ENCODE assay signal across 19 cellular contexts in genomic region chr6:22030730-22031619, GRCh38.
DNase-seq lines count a peak whose midpoint lies in the region; ATAC-seq and TF ChIP-seq lines count a peak whose summit lies in the region.
"Had no signal": no experiment of that assay in that cellular context is flagged by ENCODE, and none has a peak within 500 bp of the region (broad histone marks: within the 10 kb centered on the region; RNA-seq: fewer than 3 reads in every experiment).

No MANE protein-coding gene starts in this region.

- peak overlapping the region; percentile 100 for H3K27ac ChIP-seq in KOPT-K1 (ENCODE audit: low read depth, low read length, poor library complexity, severe bottlenecking)
- H3K27ac ChIP-seq: Peyer's patch, SJSA1 had no signal

- H3K27me3 Mint-ChIP-seq in WTC11 (ENCODE audit: low read depth): no peaks in the 10 kb centered on the region

- no peaks in the 10 kb centered on the region for H3K9me3 ChIP-seq in KOPT-K1 (ENCODE audit: insufficient read depth, low read length, poor library complexity, severe bottlenecking)
- H3K9me3 ChIP-seq: Peyer's patch, SJSA1 had no signal

- no peak overlapping the region for H3K4me3 ChIP-seq in fibroblast of pulmonary artery (replicated peaks; ENCODE audit: low read depth, low read length)
- H3K4me3 ChIP-seq: GM23338, Peyer's patch, SJSA1 had no signal

- H3K36me3 ChIP-seq in KOPT-K1 (ENCODE audit: insufficient read depth, low read length): peaks cover 54% of the 10 kb centered on the region
- H3K36me3 ChIP-seq: Peyer's patch, SJSA1 had no signal

- CTCF ChIA-PET in WTC11 (lab: Charles Lee): no interaction called here

- peaks cover 33% of the 10 kb centered on the region for H3K4me1 Mint-ChIP-seq in WTC11

- H3K4me3 Mint-ChIP-seq in WTC11: no peak overlapping the region
- H3K4me3 Mint-ChIP-seq: CD8-positive, alpha-beta T cell; GM23338 had no signal

- DNase-seq in WTC11 (ENCODE audit: low spot score): no peak
- DNase-seq in fibroblast of pulmonary artery (ENCODE audit: low read depth): peak; percentile 24
- DNase-seq in activated naive CD4-positive, alpha-beta T cell treated with Interleukin-2 at 50 U/mL for 16 hours: no peak
- DNase-seq in activated CD8-positive, alpha-beta memory T cell treated with anti-CD3 and anti-CD28 coated beads, Interleukin-2, amount 50 U/mL, for 48 hours: no peak
- no peak for DNase-seq in activated CD4-positive, alpha-beta T cell treated with anti-CD3 and anti-CD28 coated beads, Interleukin-2, amount 50 U/mL, for 1 hour
- DNase-seq: CD8-positive, alpha-beta T cell; HCEC 1CT; Karpas-422; NCI-H1092 treated with DMSO at 0.1 percent for 48 hours; NCI-H1436 treated with DMSO at 0.1 percent for 48 hours; NCI-H1930; NCI-H2227 treated with DMSO at 0.1 percent for 48 hours; NCI-H510A; NCI-H748 treated with DMSO at 0.1 percent for 48 hours; Peyer's patch had no signal

- POLR2A ChIA-PET in WTC11 (lab: Charles Lee): no interaction called here

- no peak for TF ChIP-seq CTCF in WTC11 (IDR thresholded peaks at IDR 0.05)
- TF ChIP-seq CTCF in fibroblast of pulmonary artery (IDR thresholded peaks at IDR 0.05; ENCODE audit: low read length, missing control alignments): no peak

- H3K27ac Mint-ChIP-seq in WTC11: peak overlapping the region; percentile 25; the same call in 1 of the 2 replicates
- H3K27ac Mint-ChIP-seq: CD8-positive, alpha-beta T cell; GM23338 had no signal

- peaks cover 17% of the 10 kb centered on the region for H3K36me3 Mint-ChIP-seq in WTC11
- H3K36me3 Mint-ChIP-seq: CD8-positive, alpha-beta T cell had no signal

- H3K9me3 Mint-ChIP-seq in WTC11: peaks cover 9% of the 10 kb centered on the region
- H3K9me3 Mint-ChIP-seq: CD8-positive, alpha-beta T cell; GM23338 had no signal

- ATAC-seq in WTC11: no peak
- ATAC-seq in GM19324 (IDR thresholded peaks at IDR 0.05; ENCODE audit: low FRiP score, unreplicated experiment): no peak
- ATAC-seq: CD8-positive, alpha-beta T cell; GM23338 had no signal

TF ChIP-seq in WTC11, 78 proteins besides CTCF, POLR2A, EP300 and RAD21:
- no peak for TF ChIP-seq NFATC4 (CRISPR knock-in tag; IDR thresholded peaks at IDR 0.05)
- TF ChIP-seq, protein P1, sequence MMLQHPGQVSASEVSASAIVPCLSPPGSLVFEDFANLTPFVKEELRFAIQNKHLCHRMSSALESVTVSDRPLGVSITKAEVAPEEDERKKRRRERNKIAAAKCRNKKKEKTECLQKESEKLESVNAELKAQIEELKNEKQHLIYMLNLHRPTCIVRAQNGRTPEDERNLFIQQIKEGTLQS (CRISPR knock-in tag; conservative IDR thresholded peaks at IDR 0.05): no peak
- no peak for TF ChIP-seq GTF2I (CRISPR knock-in tag; conservative IDR thresholded peaks at IDR 0.05)
- TF ChIP-seq FOXP1 (CRISPR knock-in tag; IDR thresholded peaks at IDR 0.05; ENCODE audit: borderline replicate concordance): no peak
- TF ChIP-seq KAT7 (CRISPR knock-in tag; IDR thresholded peaks at IDR 0.05; ENCODE audit: borderline replicate concordance): no peak
- no peak for TF ChIP-seq RELA (CRISPR knock-in tag; IDR thresholded peaks at IDR 0.05; ENCODE audit: borderline replicate concordance)
- no peak for TF ChIP-seq ZNF219 (CRISPR knock-in tag; IDR thresholded peaks at IDR 0.05; ENCODE audit: borderline replicate concordance)
- no peak for TF ChIP-seq ESRRA (CRISPR knock-in tag; IDR thresholded peaks at IDR 0.05; ENCODE audit: borderline replicate concordance)
- no peak for TF ChIP-seq NFYB (CRISPR knock-in tag; conservative IDR thresholded peaks at IDR 0.05; ENCODE audit: low read depth)
- TF ChIP-seq PRRX2 (CRISPR knock-in tag; IDR thresholded peaks at IDR 0.05): no peak
- TF ChIP-seq MXD4 (CRISPR knock-in tag; IDR thresholded peaks at IDR 0.05; ENCODE audit: borderline replicate concordance): no peak
- no peak for TF ChIP-seq JAZF1 (CRISPR knock-in tag; IDR thresholded peaks at IDR 0.05)
- TF ChIP-seq ATF2 (CRISPR knock-in tag; IDR thresholded peaks at IDR 0.05; ENCODE audit: borderline replicate concordance, low read depth): no peak
- TF ChIP-seq NFE2L1 (CRISPR knock-in tag; IDR thresholded peaks at IDR 0.05): no peak
- TF ChIP-seq ZNF281 (CRISPR knock-in tag; IDR thresholded peaks at IDR 0.05): no peak
